In genomic region chr10:6151087-6151977, GRCh38 we compare ENCODE assay signal across 8 cellular contexts. TPM values are rescaled to one million over a fixed set of nuclear protein-coding genes. Genes with fewer than 3 reads are reported as not detected.
DNase-seq lines count a peak whose midpoint lies in the region; ATAC-seq, FAIRE-seq and TF ChIP-seq lines count a peak whose summit lies in the region.

No MANE protein-coding gene starts in this region.

- H3K79me2 ChIP-seq in mammary epithelial cell (ENCODE audit: insufficient read depth, low read length) (peaks cover 47% of the 10 kb centered on the region), keratinocyte (ENCODE audit: control insufficient read depth, insufficient read depth, low read length) (peaks cover 22% of the 10 kb centered on the region)

- DNase-seq in CD14-positive monocyte (ENCODE audit: low spot score) (peak; percentile 84), SK-N-DZ (ENCODE audit: low spot score) (peak; percentile 54), mammary epithelial cell (no peak), keratinocyte (ENCODE audit: low read depth, low spot score) (no peak), urothelium cell line (ENCODE audit: low spot score) (no peak)
- peak; percentile 59 for DNase-seq in stimulated activated CD4-positive, alpha-beta T cell treated with anti-CD3 and anti-CD28 coated beads, Interleukin-4, amount 100 ng/mL, for 24 hours

- H3K27me3 ChIP-seq in mammary epithelial cell (ENCODE audit: insufficient read depth, low read length) (no peaks in the 10 kb centered on the region), keratinocyte (ENCODE audit: control insufficient read depth, extremely low read depth, insufficient read depth, low read length) (no peaks in the 10 kb centered on the region)

- BruUV-seq in mammary epithelial cell (replicated peaks; lab: Mats Ljungman, UMichigan) = no TSS peak

- H3K4me2 ChIP-seq in mammary epithelial cell (ENCODE audit: insufficient read depth, low read depth, low read length) (no peak overlapping the region), keratinocyte (ENCODE audit: control insufficient read depth, extremely low read depth, insufficient read depth, low read depth, low read length) (no peak overlapping the region)

- ATAC-seq in GM19023 (IDR thresholded peaks at IDR 0.05; ENCODE audit: unreplicated experiment) (peak; percentile 83), HG03097 (IDR thresholded peaks at IDR 0.05; ENCODE audit: low FRiP score, unreplicated experiment) (peak; percentile 58)

- H3K4me1 Mint-ChIP-seq in CD14-positive monocyte = peaks cover 75% of the 10 kb centered on the region

- peak overlapping the region; percentile 94 to 98 (median 96) for H3K27ac Mint-ChIP-seq in CD14-positive monocyte

- no peaks in the 10 kb centered on the region for H3K9me3 Mint-ChIP-seq in CD14-positive monocyte

- dilution Hi-C loops in mammary epithelial cell (cut with HindIII; ENCODE audit: low sequenced_read_pairs) (no loop called here), keratinocyte (cut with MboI; ENCODE audit: extremely low pct_ligation_motif_present, low sequenced_read_pairs) (no loop called here)

- no peak overlapping the region for H3K27ac ChIP-seq in mammary epithelial cell (ENCODE audit: insufficient read depth, low read depth, low read length)
- H3K27ac ChIP-seq in keratinocyte (ENCODE audit: control insufficient read depth, insufficient read depth, low read length) = no peak overlapping the region

- peaks cover 35 to 54% of the 10 kb centered on the region in 2 donors for H3K36me3 Mint-ChIP-seq in CD14-positive monocyte

- FAIRE-seq in keratinocyte (lab: Jason Lieb, UNC) (peak; percentile 61), urothelium cell line (lab: Jason Lieb, UNC) (no peak)

- H3K4me3 Mint-ChIP-seq in CD14-positive monocyte = peak overlapping the region; percentile 74 to 90

- intact Hi-C loops in CD14-positive monocyte (cut with micrococcal nuclease) (loop anchor here in 1 of 2 donors (5.0 kb wide), 1 partner anchor 44 kb away; no protein-coding TSS in a partner anchor), mammary epithelial cell (cut with micrococcal nuclease) (no loop called here)

- peaks cover 0 to 7% (median 0%) of the 10 kb centered on the region in 3 donors for H3K27me3 Mint-ChIP-seq in CD14-positive monocyte (ENCODE audit: low read depth in 3 of 3)

- 76% methylated on average over 20 of the region's 22 CpGs for WGBS in mammary epithelial cell (ENCODE audit: low coverage, missing lambda C conversion rate)

- TF ChIP-seq CTCF in CD14-positive monocyte (IDR thresholded peaks at IDR 0.05) (peak; percentile 71), mammary epithelial cell (conservative IDR thresholded peaks at IDR 0.05 in 1 of 2, IDR thresholded peaks at IDR 0.05 in 1 of 2; ENCODE audit: extremely low read depth in 1 of 2, insufficient read depth in 1 of 2, low read depth in 1 of 2, low read length in 2 of 2) (peak; percentile 31 to 52), keratinocyte (optimal IDR thresholded peaks at IDR 0.05 in 1 of 3, IDR thresholded peaks at IDR 0.05 in 1 of 3, conservative IDR thresholded peaks at IDR 0.05 in 1 of 3; ENCODE audit: extremely low read depth in 1 of 3, insufficient read depth in 2 of 3, low read length in 3 of 3) (peak; percentile 66 to 74 (median 73))

- in situ Hi-C loops in mammary epithelial cell (cut with MboI; ENCODE audit: low sequenced_read_pairs in 2 of 2) = no loop called here

- H3K4me1 ChIP-seq in mammary epithelial cell (ENCODE audit: insufficient read depth, low read length) (no peaks in the 10 kb centered on the region), keratinocyte (ENCODE audit: control insufficient read depth, extremely low read depth, insufficient read depth, low read length) (no peaks in the 10 kb centered on the region)

- CTCF ChIA-PET in mammary epithelial cell (lab: Charles Lee; ENCODE audit: low non-redundant PET) = interaction anchor here (0.5 kb wide), 1 partner anchor 351 kb away, joined by 4 read pairs; no protein-coding TSS in a partner anchor

- no peaks in the 10 kb centered on the region for H3K9me1 ChIP-seq in keratinocyte (ENCODE audit: control insufficient read depth, extremely low read depth, insufficient read depth, low read length)

- H3K36me3 ChIP-seq in mammary epithelial cell (ENCODE audit: insufficient read depth, low read length) (peaks cover 2% of the 10 kb centered on the region), keratinocyte (ENCODE audit: control insufficient read depth in 2 of 2, extremely low read depth in 1 of 2, insufficient read depth in 2 of 2, low read length in 2 of 2) (no peaks in the 10 kb centered on the region)

- H4K20me1 ChIP-seq in mammary epithelial cell (ENCODE audit: insufficient read depth, low read length) (no peaks in the 10 kb centered on the region), keratinocyte (ENCODE audit: control insufficient read depth, extremely low read depth, insufficient read depth, low read length) (no peaks in the 10 kb centered on the region)

- no peaks in the 10 kb centered on the region for H3K9me3 ChIP-seq in mammary epithelial cell (replicated peaks; ENCODE audit: insufficient read depth, low read length)
- H3K9me3 ChIP-seq in keratinocyte (ENCODE audit: control insufficient read depth, low read depth, low read length) = no peaks in the 10 kb centered on the region

- H2AFZ ChIP-seq in mammary epithelial cell (ENCODE audit: low read depth, low read length) = no peak overlapping the region
- no peak overlapping the region for H2AFZ ChIP-seq in keratinocyte (ENCODE audit: control insufficient read depth, low read length)

- H3K9ac ChIP-seq in mammary epithelial cell (ENCODE audit: insufficient read depth, low read length) (no peak overlapping the region), keratinocyte (ENCODE audit: control insufficient read depth, extremely low read depth, insufficient read depth, low read length) (no peak overlapping the region)

- H3K4me3 ChIP-seq in mammary epithelial cell (replicated peaks in 1 of 3; ENCODE audit: insufficient read depth in 1 of 3, low read depth in 2 of 3, low read length in 3 of 3) (no peak overlapping the region), keratinocyte (ENCODE audit: control insufficient read depth in 2 of 3, extremely low read depth in 1 of 3, insufficient read depth in 2 of 3, low read depth in 1 of 3, low read length in 3 of 3) (no peak overlapping the region)

RNA-seq across cellular contexts. Expression of gene PFKFB3, which starts 51.4 kb away (rescaled TPM):
- polyA plus RNA-seq in CD14-positive monocyte (10 to 100 TPM; 12.2 to 15.8 TPM), mammary epithelial cell (28.1 TPM), keratinocyte (14.0 to 21.3 TPM (median 18.6 TPM) in 3 replicates)
- 22.4 and 26.5 TPM in 2 replicates for polyA plus RNA-seq in SK-N-DZ (2014; cell fraction: cytosol; rRNA removed)
- 24.0 and 24.5 TPM in 2 replicates for polyA plus RNA-seq in SK-N-DZ (2014; cell fraction: nucleus; rRNA removed)
- 10 to 100 TPM; 24.0 to 49.5 TPM for total RNA-seq in mammary epithelial cell
- polyA minus RNA-seq in mammary epithelial cell (54.2 TPM), keratinocyte (14.3 to 51.9 TPM (median 22.7 TPM) in 3 replicates)
- polyA plus RNA-seq in keratinocyte (2011; ENCODE audit: low read depth) = 9.7 TPM
- polyA plus RNA-seq in keratinocyte (2011; cell fraction: cytosol; rRNA removed) = 10.1 and 12.3 TPM in 2 replicates
- polyA plus RNA-seq in keratinocyte (2011; cell fraction: nucleus; rRNA removed) = 38.8 and 41.3 TPM in 2 replicates
- 20.0 and 30.1 TPM in 2 replicates for polyA plus RNA-seq in keratinocyte (2012; ENCODE audit: low replicate concordance)
- polyA minus RNA-seq in keratinocyte (2011; cell fraction: cytosol; rRNA and poly(A)+ RNA removed) = 11.9 TPM
- polyA minus RNA-seq in keratinocyte (2011; cell fraction: nucleus; rRNA and poly(A)+ RNA removed) = 21.3 and 28.9 TPM in 2 replicates

Comparison
In these comparisons a context has a peak if more than half of its experiments do, and no peak if none do; other contexts are left out.
1. DNase-seq: peak in CD14-positive monocyte (single experiment), SK-N-DZ (single experiment) and stimulated activated CD4-positive, alpha-beta T cell treated with anti-CD3 and anti-CD28 coated beads, Interleukin-4, amount 100 ng/mL, for 24 hours (single experiment); none in mammary epithelial cell (single experiment), keratinocyte (single experiment) and urothelium cell line (single experiment).
2. Peak in every context shown above with its lines, with median percentiles within 50 percentile points of each other: CTCF ChIP-seq.